1 cellular context compared by ENCODE assay signal in the genomic region with DNA sequence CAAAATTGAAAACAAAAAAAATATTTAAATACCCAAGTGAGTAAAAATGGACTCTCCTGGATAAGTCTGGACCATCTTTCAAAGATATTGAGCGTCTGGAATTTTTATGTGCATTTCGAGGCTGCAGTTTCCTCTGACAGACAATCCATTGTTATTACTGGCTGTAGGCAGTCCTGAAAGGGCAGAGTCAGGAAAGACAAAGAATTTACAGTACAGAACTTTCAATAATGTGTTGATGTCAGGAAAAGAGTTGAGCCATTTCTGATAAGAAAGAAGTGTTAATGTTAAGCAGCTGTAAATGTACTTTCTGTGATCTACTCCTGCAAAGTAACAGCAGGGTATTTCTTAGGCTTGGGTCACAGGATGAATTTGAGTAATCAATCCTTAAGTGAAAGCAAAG.
TF ChIP-seq lines count a peak whose summit lies in the region.

No MANE protein-coding gene starts in this region.

TF ChIP-seq in endothelial cell of umbilical vein, 7 proteins besides CTCF, POLR2A, EP300 and RAD21:
- TF ChIP-seq FOS (IDR thresholded peaks at IDR 0.05; ENCODE audit: borderline replicate concordance, insufficient read depth, low read length) = no peak
- TF ChIP-seq GATA2 (IDR thresholded peaks at IDR 0.05; ENCODE audit: insufficient read depth, insufficient read length, low read depth, low read length) = no peak
- TF ChIP-seq POLR2AphosphoS5 (IDR thresholded peaks at IDR 0.05; ENCODE audit: insufficient read depth, low read depth, low read length) = no peak
- TF ChIP-seq JUN (IDR thresholded peaks at IDR 0.05; ENCODE audit: borderline replicate concordance, insufficient read depth, insufficient read length, low read depth) = no peak
- TF ChIP-seq, protein P1, sequence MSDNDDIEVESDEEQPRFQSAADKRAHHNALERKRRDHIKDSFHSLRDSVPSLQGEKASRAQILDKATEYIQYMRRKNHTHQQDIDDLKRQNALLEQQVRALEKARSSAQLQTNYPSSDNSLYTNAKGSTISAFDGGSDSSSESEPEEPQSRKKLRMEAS (IDR thresholded peaks at IDR 0.05; ENCODE audit: insufficient read depth, insufficient read length) = no peak
- TF ChIP-seq EZH2 (IDR thresholded peaks at IDR 0.05; ENCODE audit: borderline replicate concordance, low read depth, low read length, severe bottlenecking) = no peak
- no peak for TF ChIP-seq MYC (IDR thresholded peaks at IDR 0.05; ENCODE audit: low read depth, low read length)
